Comparison of ENCODE assay signal across 9 cellular contexts in genomic region chr6:124963416-124964083, GRCh38. TPM values are rescaled to one million over a fixed set of nuclear protein-coding genes. Genes with fewer than 3 reads are reported as not detected.
DNase-seq lines count a peak whose midpoint lies in the region; ATAC-seq and TF ChIP-seq lines count a peak whose summit lies in the region.
"Had no signal": no experiment of that assay in that cellular context is flagged by ENCODE, and none has a peak within 500 bp of the region (broad histone marks: within the 10 kb centered on the region; RNA-seq: fewer than 3 reads in every experiment).

No MANE protein-coding gene starts in this region.

- peak overlapping the region in 1 of 2 experiments; percentile 4; a peak in 1 of 4 replicates for H3K27ac ChIP-seq in SK-N-SH (ENCODE audit: low read depth in 2 of 2, low read length in 1 of 2)
- H3K27ac ChIP-seq in osteoblast (ENCODE audit: low read depth, low read length) = peak overlapping the region; percentile 89

- peak overlapping the region in 1 of 2 experiments; percentile 58; a peak in 2 of 4 replicates for H3K4me3 ChIP-seq in SK-N-SH (ENCODE audit: low read depth in 2 of 2, low read length in 1 of 2)
- peak overlapping the region; percentile 90 for H3K4me3 ChIP-seq in osteoblast (ENCODE audit: insufficient read depth, low read length)

- H3K9me3 Mint-ChIP-seq in activated CD8-positive, alpha-beta T cell treated with anti-CD3 and anti-CD28 coated beads for 36 hours = no peaks in the 10 kb centered on the region

- H3K9me3 ChIP-seq in SK-N-SH (no peaks in the 10 kb centered on the region), osteoblast (ENCODE audit: low read depth, low read length) (no peaks in the 10 kb centered on the region)

- DNase-seq in SK-N-SH (no peak), globus pallidus (ENCODE audit: low spot score) (peak; percentile 61), osteoblast (ENCODE audit: insufficient read length, low spot score, missing footprints) (peak; percentile 93)
- DNase-seq in activated CD8-positive, alpha-beta T cell treated with anti-CD3 and anti-CD28 coated beads for 36 hours = no peak
- DNase-seq in stimulated activated CD4-positive, alpha-beta T cell treated with anti-CD3 and anti-CD28 coated beads, Interleukin-4, amount 100 ng/mL, for 4 hours = no peak
- DNase-seq: DND-41 had no signal

- H3K36me3 Mint-ChIP-seq in activated CD8-positive, alpha-beta T cell treated with anti-CD3 and anti-CD28 coated beads for 36 hours (ENCODE audit: low read depth) = no peaks in the 10 kb centered on the region

- H3K9ac ChIP-seq in SK-N-SH = no peak overlapping the region

- no peaks in the 10 kb centered on the region for H3K9me2 ChIP-seq in SK-N-SH

- H3K4me3 Mint-ChIP-seq in activated CD8-positive, alpha-beta T cell treated with anti-CD3 and anti-CD28 coated beads for 36 hours = peak overlapping the region; percentile 39

- H3K36me3 ChIP-seq in SK-N-SH (replicated peaks in 1 of 2; ENCODE audit: control insufficient read depth in 1 of 2, insufficient read depth in 2 of 2, low read length in 1 of 2) (no peaks in the 10 kb centered on the region), osteoblast (ENCODE audit: insufficient read depth, low read length) (peaks cover 4% of the 10 kb centered on the region)

- no peak overlapping the region for H3K27ac Mint-ChIP-seq in activated CD8-positive, alpha-beta T cell treated with anti-CD3 and anti-CD28 coated beads for 36 hours

- 29% methylated on average over 9 of the region's 9 CpGs for WGBS in SK-N-SH (ENCODE audit: low lambda C conversion rate)

- H3F3A ChIP-seq in SK-N-SH (replicated peaks; ENCODE audit: insufficient read depth) = no peaks in the 10 kb centered on the region

- H3K79me2 ChIP-seq in SK-N-SH (ENCODE audit: insufficient read depth) (no peaks in the 10 kb centered on the region), osteoblast (ENCODE audit: insufficient read depth, low read length) (peaks cover 70% of the 10 kb centered on the region)

- no peak for TF ChIP-seq CTCF in SK-N-SH (IDR thresholded peaks at IDR 0.05)
- TF ChIP-seq CTCF in activated CD8-positive, alpha-beta T cell treated with anti-CD3 and anti-CD28 coated beads for 36 hours (IDR thresholded peaks at IDR 0.05) = no peak
- no peak for TF ChIP-seq CTCF in osteoblast (IDR thresholded peaks at IDR 0.05; ENCODE audit: extremely low read depth, low read depth, low read length)

- no peak for TF ChIP-seq EP300 in SK-N-SH (IDR thresholded peaks at IDR 0.05; ENCODE audit: borderline replicate concordance in 1 of 2, low read depth in 1 of 2, low read length in 1 of 2)

- ATAC-seq in SK-N-SH treated with all-trans-retinoic acid at 6 μM for 48 hours (no peak), GM18519 (IDR thresholded peaks at IDR 0.05; ENCODE audit: low FRiP score, unreplicated experiment) (no peak), HG02970 (IDR thresholded peaks at IDR 0.05; ENCODE audit: low FRiP score, unreplicated experiment) (no peak)
- no peak for ATAC-seq in activated CD8-positive, alpha-beta T cell treated with anti-CD3 and anti-CD28 coated beads for 36 hours

- CTCF ChIA-PET in SK-N-SH (lab: Yijun Ruan, JAX) = interaction anchor here (1.5 kb wide), 1 partner anchor 151 kb away, joined by 5 read pairs; no protein-coding TSS in a partner anchor
- CTCF ChIA-PET in activated CD8-positive, alpha-beta T cell treated with anti-CD3 and anti-CD28 coated beads for 36 hours (lab: Charles Lee) = no interaction called here

- no peak for TF ChIP-seq RAD21 in SK-N-SH (IDR thresholded peaks at IDR 0.05; ENCODE audit: low read length)

- no peak overlapping the region for H2AFZ ChIP-seq in SK-N-SH (ENCODE audit: low read depth)
- H2AFZ ChIP-seq in osteoblast (ENCODE audit: low read length) = peak overlapping the region; percentile 67

- H3K27me3 ChIP-seq in SK-N-SH (ENCODE audit: insufficient read depth) (peaks cover 14% of the 10 kb centered on the region), osteoblast (ENCODE audit: insufficient read depth, low read length) (no peaks in the 10 kb centered on the region)

- H3K4me2 ChIP-seq in SK-N-SH (peak overlapping the region; percentile 26; the same call in 1 of the 2 replicates), osteoblast (ENCODE audit: insufficient read depth, low read length) (peak overlapping the region; percentile 94)

- intact Hi-C loops in activated CD8-positive, alpha-beta T cell treated with anti-CD3 and anti-CD28 coated beads for 36 hours (cut with micrococcal nuclease) = no loop called here

- H3K4me1 ChIP-seq in SK-N-SH (ENCODE audit: control insufficient read depth in 1 of 2, insufficient read depth in 2 of 2, low read depth in 1 of 2, low read length in 1 of 2) = no peaks in the 10 kb centered on the region; a peak in 1 of 4 replicates
- peaks cover 35% of the 10 kb centered on the region for H3K4me1 ChIP-seq in osteoblast (ENCODE audit: insufficient read depth, low read length)

- H3K27me3 Mint-ChIP-seq in activated CD8-positive, alpha-beta T cell treated with anti-CD3 and anti-CD28 coated beads for 36 hours = peaks cover 45% of the 10 kb centered on the region

- peaks cover 12% of the 10 kb centered on the region for H3K4me1 Mint-ChIP-seq in activated CD8-positive, alpha-beta T cell treated with anti-CD3 and anti-CD28 coated beads for 36 hours (ENCODE audit: low read depth)

- POLR2A ChIA-PET in SK-N-SH (lab: Yijun Ruan, JAX) = no interaction called here
- POLR2A ChIA-PET in activated CD8-positive, alpha-beta T cell treated with anti-CD3 and anti-CD28 coated beads for 36 hours (lab: Charles Lee) = interaction anchor here (0.6 kb wide), 1 partner anchor 24 kb away, joined by 3 read pairs; no protein-coding TSS in a partner anchor

- H4K20me1 ChIP-seq in SK-N-SH (ENCODE audit: insufficient read depth) = no peaks in the 10 kb centered on the region
- peaks cover 13% of the 10 kb centered on the region for H4K20me1 ChIP-seq in osteoblast (ENCODE audit: insufficient read depth, low read length)

TF ChIP-seq in SK-N-SH, 30 proteins besides CTCF, POLR2A, EP300 and RAD21:
- TF ChIP-seq EZH2phosphoT487 (IDR thresholded peaks at IDR 0.05; ENCODE audit: borderline replicate concordance, low read depth) (no peak), NRF1 (IDR thresholded peaks at IDR 0.05; ENCODE audit: low read depth, low read length) (no peak)

TF ChIP-seq in SK-N-SH treated with all-trans-retinoic acid at 6 μM for 48 hours, 23 proteins besides CTCF, POLR2A, EP300 and RAD21:
- no peak for TF ChIP-seq ZNF565 (CRISPR knock-in tag; conservative IDR thresholded peaks at IDR 0.05; ENCODE audit: low read depth)
- TF ChIP-seq BACH2 (CRISPR knock-in tag; IDR thresholded peaks at IDR 0.05; ENCODE audit: borderline replicate concordance) = no peak
- TF ChIP-seq, protein P1, sequence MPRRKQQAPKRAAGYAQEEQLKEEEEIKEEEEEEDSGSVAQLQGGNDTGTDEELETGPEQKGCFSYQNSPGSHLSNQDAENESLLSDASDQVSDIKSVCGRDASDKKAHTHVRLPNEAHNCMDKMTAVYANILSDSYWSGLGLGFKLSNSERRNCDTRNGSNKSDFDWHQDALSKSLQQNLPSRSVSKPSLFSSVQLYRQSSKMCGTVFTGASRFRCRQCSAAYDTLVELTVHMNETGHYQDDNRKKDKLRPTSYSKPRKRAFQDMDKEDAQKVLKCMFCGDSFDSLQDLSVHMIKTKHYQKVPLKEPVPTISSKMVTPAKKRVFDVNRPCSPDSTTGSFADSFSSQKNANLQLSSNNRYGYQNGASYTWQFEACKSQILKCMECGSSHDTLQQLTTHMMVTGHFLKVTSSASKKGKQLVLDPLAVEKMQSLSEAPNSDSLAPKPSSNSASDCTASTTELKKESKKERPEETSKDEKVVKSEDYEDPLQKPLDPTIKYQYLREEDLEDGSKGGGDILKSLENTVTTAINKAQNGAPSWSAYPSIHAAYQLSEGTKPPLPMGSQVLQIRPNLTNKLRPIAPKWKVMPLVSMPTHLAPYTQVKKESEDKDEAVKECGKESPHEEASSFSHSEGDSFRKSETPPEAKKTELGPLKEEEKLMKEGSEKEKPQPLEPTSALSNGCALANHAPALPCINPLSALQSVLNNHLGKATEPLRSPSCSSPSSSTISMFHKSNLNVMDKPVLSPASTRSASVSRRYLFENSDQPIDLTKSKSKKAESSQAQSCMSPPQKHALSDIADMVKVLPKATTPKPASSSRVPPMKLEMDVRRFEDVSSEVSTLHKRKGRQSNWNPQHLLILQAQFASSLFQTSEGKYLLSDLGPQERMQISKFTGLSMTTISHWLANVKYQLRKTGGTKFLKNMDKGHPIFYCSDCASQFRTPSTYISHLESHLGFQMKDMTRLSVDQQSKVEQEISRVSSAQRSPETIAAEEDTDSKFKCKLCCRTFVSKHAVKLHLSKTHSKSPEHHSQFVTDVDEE (CRISPR knock-in tag; IDR thresholded peaks at IDR 0.05) = no peak
- TF ChIP-seq SNAI2 (CRISPR knock-in tag; IDR thresholded peaks at IDR 0.05) = no peak
- no peak for TF ChIP-seq GLIS3 (CRISPR knock-in tag; IDR thresholded peaks at IDR 0.05)
- TF ChIP-seq, protein P2, sequence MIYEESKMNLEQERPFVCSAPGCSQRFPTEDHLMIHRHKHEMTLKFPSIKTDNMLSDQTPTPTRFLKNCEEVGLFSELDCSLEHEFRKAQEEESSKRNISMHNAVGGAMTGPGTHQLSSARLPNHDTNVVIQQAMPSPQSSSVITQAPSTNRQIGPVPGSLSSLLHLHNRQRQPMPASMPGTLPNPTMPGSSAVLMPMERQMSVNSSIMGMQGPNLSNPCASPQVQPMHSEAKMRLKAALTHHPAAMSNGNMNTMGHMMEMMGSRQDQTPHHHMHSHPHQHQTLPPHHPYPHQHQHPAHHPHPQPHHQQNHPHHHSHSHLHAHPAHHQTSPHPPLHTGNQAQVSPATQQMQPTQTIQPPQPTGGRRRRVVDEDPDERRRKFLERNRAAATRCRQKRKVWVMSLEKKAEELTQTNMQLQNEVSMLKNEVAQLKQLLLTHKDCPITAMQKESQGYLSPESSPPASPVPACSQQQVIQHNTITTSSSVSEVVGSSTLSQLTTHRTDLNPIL (CRISPR knock-in tag; IDR thresholded peaks at IDR 0.05; ENCODE audit: low read depth) = no peak
- no peak for TF ChIP-seq TCF4 (CRISPR knock-in tag; IDR thresholded peaks at IDR 0.05; ENCODE audit: borderline replicate concordance)
- no peak for TF ChIP-seq ZNF8 (CRISPR knock-in tag; IDR thresholded peaks at IDR 0.05)

RNA-seq across cellular contexts. Expression of gene RNF217, which starts 1.3 kb away (rescaled TPM):
- 0.28 and 0.32 TPM in 2 replicates for polyA plus RNA-seq in SK-N-SH (2012; rRNA removed)
- polyA plus RNA-seq in SK-N-SH (2012; cell fraction: cytosol; rRNA removed) = 0.24 and 0.32 TPM in 2 replicates
- 0.97 and 2.0 TPM in 2 replicates for polyA plus RNA-seq in SK-N-SH (2012; cell fraction: nucleus; rRNA removed)
- total RNA-seq in activated CD8-positive, alpha-beta T cell treated with anti-CD3 and anti-CD28 coated beads for 36 hours = under 1 TPM; 0.07 to 0.09 TPM
- total RNA-seq in osteoblast = 22.8 and 24.8 TPM in 2 replicates

Comparison
In these comparisons a context has a peak if more than half of its experiments do, and no peak if none do; other contexts are left out.
1. DNase-seq: peak in globus pallidus (single experiment) and osteoblast (single experiment); none in SK-N-SH (single experiment), activated CD8-positive, alpha-beta T cell treated with anti-CD3 and anti-CD28 coated beads for 36 hours (single experiment) and stimulated activated CD4-positive, alpha-beta T cell treated with anti-CD3 and anti-CD28 coated beads, Interleukin-4, amount 100 ng/mL, for 4 hours (0 of 2).
2. RNA of gene RNF217, which starts 1.3 kb away (total RNA-seq): 22.8 to 24.8 TPM in osteoblast; 0.07 to 0.09 TPM in activated CD8-positive, alpha-beta T cell treated with anti-CD3 and anti-CD28 coated beads for 36 hours; every median in the first group is over 10 times any median in the second.